In genomic region chr22:42357634-42358296, GRCh38 we compare ENCODE assay signal across 17 cellular contexts.
DNase-seq lines count a peak whose midpoint lies in the region; ATAC-seq, FAIRE-seq and TF ChIP-seq lines count a peak whose summit lies in the region.
"Had no signal": no experiment of that assay in that cellular context is flagged by ENCODE, and none has a peak within 500 bp of the region (broad histone marks: within the 10 kb centered on the region; RNA-seq: fewer than 3 reads in every experiment).

No MANE protein-coding gene starts in this region.

- intact Hi-C loops in K562 (cut with micrococcal nuclease) = no loop called here
- intact Hi-C loops in heart right ventricle (cut with DNase I) = no loop called here

- no peaks in the 10 kb centered on the region for H3K9me3 Mint-ChIP-seq in GM23338
- no peaks in the 10 kb centered on the region for H3K9me3 Mint-ChIP-seq in T-helper 2 cell treated with Interferon-gamma antibody and Interleukin-4, amounts not matched to agents 5 μg/mL and 100 μg/mL, for 36 hours
- H3K9me3 Mint-ChIP-seq: activated CD4-positive, alpha-beta T cell treated with anti-CD3 and anti-CD28 coated beads, Interleukin-2, amount 10 ng/mL, durations not matched to agents 24 days and 14 days; naive thymus-derived CD4-positive, alpha-beta T cell had no signal

- H2AFZ ChIP-seq in GM23338 (no peak overlapping the region), K562 (ENCODE audit: low read depth, low read length) (no peak overlapping the region)

- H3K27ac ChIP-seq in GM23338 (ENCODE audit: low read depth) (no peak overlapping the region), K562 (ENCODE audit: extremely low read depth, low read depth, low read length) (no peak overlapping the region), heart right ventricle (no peak overlapping the region)

- H3K27me3 ChIP-seq in GM23338 (ENCODE audit: insufficient read depth) = no peaks in the 10 kb centered on the region
- peaks cover 3 to 45% of the 10 kb centered on the region in 2 experiments; a peak in 3 of 5 replicates for H3K27me3 ChIP-seq in K562 (ENCODE audit: control insufficient read depth in 2 of 2, insufficient read depth in 2 of 2, low read length in 2 of 2)
- H3K27me3 ChIP-seq in heart right ventricle = peaks cover 0 to 5% (median 0%) of the 10 kb centered on the region in 7 donors

- H3F3A ChIP-seq in GM23338 (replicated peaks; ENCODE audit: low read depth) = no peaks in the 10 kb centered on the region; the same call in 1 of the 2 replicates

- FAIRE-seq in K562 (lab: Jason Lieb, UNC) = no peak
- FAIRE-seq: G401.6, GM12892 had no signal

- no TSS peak for BruUV-seq in K562 (replicated peaks; lab: Mats Ljungman, UMichigan)

- WGBS in K562 (ENCODE audit: insufficient coverage, low coverage, missing lambda C conversion rate) = 3% methylated on average over 8 of the region's 8 CpGs
- WGBS in heart right ventricle, 2 donors = 55 to 56% methylated on average over 8 of the region's 8 CpGs

- POLR2A ChIA-PET in K562 (lab: Yijun Ruan, JAX) = interaction anchor here (1.0 to 1.2 kb wide), 2 partner anchors 33 to 55 kb away, joined by 3 to 4 read pairs; no protein-coding TSS in a partner anchor

- H3K4me3 Mint-ChIP-seq in GM23338 = no peak overlapping the region
- H3K4me3 Mint-ChIP-seq in T-helper 2 cell treated with Interferon-gamma antibody and Interleukin-4, amounts not matched to agents 5 μg/mL and 100 μg/mL, for 36 hours = no peak overlapping the region
- H3K4me3 Mint-ChIP-seq: activated CD4-positive, alpha-beta T cell treated with anti-CD3 and anti-CD28 coated beads, Interleukin-2, amount 10 ng/mL, durations not matched to agents 24 days and 14 days; naive thymus-derived CD4-positive, alpha-beta T cell had no signal

- H3K27me3 Mint-ChIP-seq in GM23338 (ENCODE audit: insufficient read depth, low read depth, poor library complexity) = peaks cover 19% of the 10 kb centered on the region
- H3K27me3 Mint-ChIP-seq in T-helper 2 cell treated with Interferon-gamma antibody and Interleukin-4, amounts not matched to agents 5 μg/mL and 100 μg/mL, for 36 hours (ENCODE audit: low read depth) = peaks cover 11% of the 10 kb centered on the region

- H3K9me2 ChIP-seq in GM23338 (ENCODE audit: insufficient read depth) = no peaks in the 10 kb centered on the region
- H3K9me2 ChIP-seq: SK-N-SH had no signal

- TF ChIP-seq POLR2A in K562 (conservative IDR thresholded peaks at IDR 0.05) = no peak

- no peaks in the 10 kb centered on the region for H3K9me1 ChIP-seq in K562 (ENCODE audit: control insufficient read depth, insufficient read depth, low read length)

- H3K4me3 ChIP-seq in GM23338 (no peak overlapping the region), K562 (no peak overlapping the region), heart right ventricle (no peak overlapping the region)

- ATAC-seq in GM23338 (peak; percentile 16), K562 (peak; percentile 61), heart right ventricle (peak in 7 of 8 donors; percentile 58 to 86 (median 69)), omental fat pad (ENCODE audit: low FRiP score) (peak; percentile 66), HG03565 (IDR thresholded peaks at IDR 0.05; ENCODE audit: unreplicated experiment) (no peak)
- ATAC-seq: naive thymus-derived CD4-positive, alpha-beta T cell had no signal

- CTCF ChIA-PET in K562 (lab: Yijun Ruan, JAX; ENCODE audit: low intra/inter-chr PET ratio) = no interaction called here

- H3K79me2 ChIP-seq in GM23338 (replicated peaks; ENCODE audit: insufficient read depth) (no peaks in the 10 kb centered on the region), K562 (ENCODE audit: control insufficient read depth, insufficient read depth, low read length) (no peaks in the 10 kb centered on the region)

- no peak overlapping the region for H3K4me2 ChIP-seq in GM23338
- H3K4me2 ChIP-seq in K562 (ENCODE audit: insufficient read depth, low read length) = no peak overlapping the region
- H3K4me2 ChIP-seq: SK-N-SH had no signal

- H3K4me1 ChIP-seq in GM23338 (ENCODE audit: insufficient read depth) (peaks cover 7% of the 10 kb centered on the region), K562 (replicated peaks in 1 of 2; ENCODE audit: control insufficient read depth in 2 of 2, insufficient read depth in 2 of 2, low read length in 2 of 2) (peaks cover 0 to 5% of the 10 kb centered on the region in 2 experiments; a peak in 2 of 5 replicates), heart right ventricle (peaks cover 0 to 5% (median 0%) of the 10 kb centered on the region in 9 donors)

- peak in 1 of 2 experiments; percentile 64; a peak in 3 of 4 replicates for TF ChIP-seq CTCF in GM23338 (conservative IDR thresholded peaks at IDR 0.05; ENCODE audit: low read depth in 2 of 2)
- TF ChIP-seq CTCF in K562 (IDR thresholded peaks at IDR 0.05 in 2 of 3, conservative IDR thresholded peaks at IDR 0.05 in 1 of 3; ENCODE audit: insufficient read depth in 2 of 3, low read depth in 1 of 3, low read length in 3 of 3) = no peak
- TF ChIP-seq CTCF in heart right ventricle (IDR thresholded peaks at IDR 0.05) = no peak
- TF ChIP-seq CTCF in omental fat pad (IDR thresholded peaks at IDR 0.05) = no peak
- no peak for TF ChIP-seq CTCF in GM13977 (IDR thresholded peaks at IDR 0.05; ENCODE audit: extremely low read depth, insufficient read depth, missing control alignments)

- TF ChIP-seq RAD21 in K562 (CRISPR knock-in tag; conservative IDR thresholded peaks at IDR 0.05 in 1 of 2, IDR thresholded peaks at IDR 0.05 in 1 of 2) = 0 out of 4 replicates have a peak, but pooled peaks of 1 of the 2 experiments have one; percentile 24

- peaks cover 3% of the 10 kb centered on the region; the same call in 1 of the 3 replicates for H3K36me3 Mint-ChIP-seq in GM23338 (ENCODE audit: low read depth)
- no peaks in the 10 kb centered on the region for H3K36me3 Mint-ChIP-seq in T-helper 2 cell treated with Interferon-gamma antibody and Interleukin-4, amounts not matched to agents 5 μg/mL and 100 μg/mL, for 36 hours (ENCODE audit: low read depth)

- in situ Hi-C loops in K562 (cut with MboI) = no loop called here
- in situ Hi-C loops in GM13977 (cut with MboI; ENCODE audit: low pct_unique_long_range_greater_than_20kb, low sequenced_read_pairs, unreplicated experiment) = no loop called here

- H3K9ac ChIP-seq in K562 (ENCODE audit: insufficient read depth in 1 of 2, low read depth in 2 of 2, low read length in 2 of 2) = no peak overlapping the region
- H3K9ac ChIP-seq: SK-N-SH had no signal

- H4K20me1 ChIP-seq in GM23338 (replicated peaks; ENCODE audit: insufficient read depth) (no peaks in the 10 kb centered on the region), K562 (replicated peaks; ENCODE audit: control insufficient read depth, insufficient read depth, low read length) (peaks cover 9% of the 10 kb centered on the region; the same call in 1 of the 2 replicates)

- H3K36me3 ChIP-seq in GM23338 (ENCODE audit: insufficient read depth) (no peaks in the 10 kb centered on the region), K562 (ENCODE audit: control insufficient read depth, insufficient read depth, low read length) (no peaks in the 10 kb centered on the region), heart right ventricle (no peaks in the 10 kb centered on the region)

- H3K27ac Mint-ChIP-seq in GM23338 = no peak overlapping the region
- no peak overlapping the region for H3K27ac Mint-ChIP-seq in T-helper 2 cell treated with Interferon-gamma antibody and Interleukin-4, amounts not matched to agents 5 μg/mL and 100 μg/mL, for 36 hours
- H3K27ac Mint-ChIP-seq: activated CD4-positive, alpha-beta T cell treated with anti-CD3 and anti-CD28 coated beads, Interleukin-2, amount 10 ng/mL, durations not matched to agents 24 days and 14 days; naive thymus-derived CD4-positive, alpha-beta T cell had no signal

- peaks cover 25% of the 10 kb centered on the region for H3K4me1 Mint-ChIP-seq in GM23338
- H3K4me1 Mint-ChIP-seq in T-helper 2 cell treated with Interferon-gamma antibody and Interleukin-4, amounts not matched to agents 5 μg/mL and 100 μg/mL, for 36 hours (ENCODE audit: low read depth) = no peaks in the 10 kb centered on the region
- H3K4me1 Mint-ChIP-seq: activated CD4-positive, alpha-beta T cell treated with anti-CD3 and anti-CD28 coated beads, Interleukin-2, amount 10 ng/mL, durations not matched to agents 24 days and 14 days had no signal

- DNase-seq in GM23338 (ENCODE audit: low spot score) = no peak
- DNase-seq in K562 (ENCODE audit: extremely low read depth in 1 of 4, low spot score in 3 of 4) = no peak
- peak; percentile 50 to 58 for DNase-seq in heart right ventricle
- no peak for DNase-seq in omental fat pad (ENCODE audit: low spot score)
- DNase-seq in T-helper 2 cell treated with Interferon-gamma antibody and Interleukin-4, amounts not matched to agents 5 μg/mL and 100 μg/mL, for 36 hours (ENCODE audit: low spot score) = no peak
- no peak for DNase-seq in activated gamma-delta T cell treated with Interleukin-2 at 50 U/mL for 16 hours
- no peak for DNase-seq in GM13977 (ENCODE audit: low spot score)
- DNase-seq: activated CD4-positive, alpha-beta T cell treated with anti-CD3 and anti-CD28 coated beads, Interleukin-2, amount 10 ng/mL, durations not matched to agents 24 days and 14 days; activated naive CD4-positive, alpha-beta T cell treated with Interleukin-2 at 50 U/mL for 16 hours; naive thymus-derived CD4-positive, alpha-beta T cell; NCI-H1694; NCI-H510A; SK-N-SH; stimulated activated CD4-positive, alpha-beta T cell treated with anti-CD3 and anti-CD28 coated beads, Interleukin-15, amount 100 ng/mL, for 24 hours had no signal

- H3K9me3 ChIP-seq in K562 (replicated peaks; ENCODE audit: control insufficient read depth, insufficient read depth, low read depth, low read length) (no peaks in the 10 kb centered on the region), heart right ventricle (no peaks in the 10 kb centered on the region)
- H3K9me3 ChIP-seq: SK-N-SH had no signal

- TF ChIP-seq EP300 in K562 (IDR thresholded peaks at IDR 0.05; ENCODE audit: low read length) = no peak

TF ChIP-seq in K562, 482 proteins besides CTCF, POLR2A, EP300 and RAD21 (continues in another document):
- no peak for TF ChIP-seq MYBL2 (IDR thresholded peaks at IDR 0.05; ENCODE audit: low read depth)
- TF ChIP-seq MYBL2 (CRISPR knock-in tag; IDR thresholded peaks at IDR 0.05; ENCODE audit: borderline replicate concordance) = no peak
- TF ChIP-seq GATA2 (CRISPR knock-in tag; IDR thresholded peaks at IDR 0.05) = no peak

Comparison
In these comparisons a context has a peak if more than half of its experiments do, and no peak if none do; other contexts are left out.
1. DNase-seq: peak in heart right ventricle (2 of 2); none in GM23338 (single experiment), K562 (0 of 4), omental fat pad (single experiment), T-helper 2 cell treated with Interferon-gamma antibody and Interleukin-4, amounts not matched to agents 5 μg/mL and 100 μg/mL, for 36 hours (single experiment), activated gamma-delta T cell treated with Interleukin-2 at 50 U/mL for 16 hours (single experiment) and GM13977 (single experiment).